ENCODE assay signal across 21 cellular contexts in the genomic region with DNA sequence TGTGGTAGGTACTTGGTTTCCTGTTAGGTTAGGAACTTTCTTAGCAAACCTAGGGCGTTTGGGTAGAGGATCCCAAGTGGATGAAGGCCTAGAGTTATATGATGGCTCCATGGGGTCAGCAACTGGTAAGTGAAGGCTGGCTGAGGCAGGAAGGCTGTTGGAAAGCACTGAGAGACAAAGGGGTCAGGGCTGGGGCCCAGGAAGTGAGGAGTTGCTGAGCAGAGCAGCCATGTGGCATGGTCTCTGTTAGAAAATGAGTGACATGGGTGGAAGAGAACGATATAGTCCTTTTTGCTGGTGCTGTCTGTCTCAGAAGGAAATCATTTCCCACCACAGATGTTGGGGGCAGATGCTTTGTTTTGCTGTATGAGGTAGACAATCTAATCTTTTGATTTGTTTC. TPM values are rescaled to one million over a fixed set of nuclear protein-coding genes. Genes with fewer than 3 reads are reported as not detected.
A peak's percentile ranks its signal among the peaks of the same experiment; 100 is the strongest.
DNase-seq lines count a peak whose midpoint lies in the region; ATAC-seq, FAIRE-seq and TF ChIP-seq lines count a peak whose summit lies in the region.
"Had no signal": no experiment of that assay in that cellular context is flagged by ENCODE, and none has a peak within 500 bp of the region (broad histone marks: within the 10 kb centered on the region; RNA-seq: fewer than 3 reads in every experiment).

No MANE protein-coding gene starts in this region.

- CTCF ChIA-PET in GM12878 (lab: Yijun Ruan, JAX) = interaction anchor here (0.7 to 1.7 kb wide), 10 partner anchors 9 to 205 kb away, joined by 3 to 7 read pairs (median 4); no protein-coding TSS in a partner anchor

- H2AK5ac ChIP-seq in trophoblast cell (ENCODE audit: low read length) = no peak overlapping the region

- H4K20me1 ChIP-seq in Karpas-422 (ENCODE audit: insufficient read depth, low read depth, low read length) (no peaks in the 10 kb centered on the region), GM12878 (ENCODE audit: control insufficient read depth, insufficient read depth) (no peaks in the 10 kb centered on the region)

- peaks cover 11% of the 10 kb centered on the region for H3K27me3 Mint-ChIP-seq in CD4-positive, CD25-positive, alpha-beta regulatory T cell
- no peaks in the 10 kb centered on the region for H3K27me3 Mint-ChIP-seq in stimulated activated memory B cell treated with anti-CD40 and anti-IgM and Interleukin-4, amounts not matched to agents 10 μg/mL and 1 μg/mL and 100 μg/mL, for 72 hours

- intact Hi-C loops in GM12878 (cut with micrococcal nuclease; ENCODE audit: unreplicated experiment) = loop anchor here (1.0 kb wide), 1 partner anchor 204 kb away; no protein-coding TSS in a partner anchor

- H3K79me1 ChIP-seq in trophoblast cell (ENCODE audit: low read length) = no peaks in the 10 kb centered on the region

- TF ChIP-seq CTCF in GM12878 (IDR thresholded peaks at IDR 0.05 in 2 of 3, conservative IDR thresholded peaks at IDR 0.05 in 1 of 3; ENCODE audit: control insufficient read depth in 2 of 3, extremely low read depth in 1 of 3, insufficient read depth in 1 of 3, low read depth in 3 of 3, low read length in 3 of 3) = no peak

- H3K23ac ChIP-seq in trophoblast cell (ENCODE audit: low read length) = no peak overlapping the region

- DNase-seq in CD4-positive, CD25-positive, alpha-beta regulatory T cell = no peak
- DNase-seq in Karpas-422 (no peak), GM12878 (ENCODE audit: low read depth, low spot score) (no peak), trophoblast cell (no peak), cerebellum (ENCODE audit: low spot score) (no peak), inferior parietal cortex (ENCODE audit: extremely low spot score) (no peak)
- DNase-seq: DMS53; GDM1; GM23248; KBM-7; NCI-H1105 treated with DMSO at 0.1 percent for 48 hours; NCI-H2029 treated with DMSO at 0.1 percent for 48 hours; NCI-H345; NCI-H774; NK-92 treated with Interleukin-12 subunit alpha and Interleukin-12 subunit beta, amount 100 ng/mL, for 24 hours had no signal

- no peak overlapping the region for H3K14ac ChIP-seq in trophoblast cell (ENCODE audit: low read length)

- H3K4me2 ChIP-seq in Karpas-422 (ENCODE audit: low read depth, low read length, poor library complexity, severe bottlenecking) (no peak overlapping the region), GM12878 (ENCODE audit: control insufficient read depth, insufficient read depth) (no peak overlapping the region), trophoblast cell (ENCODE audit: low read length) (no peak overlapping the region)

- H2BK5ac ChIP-seq in trophoblast cell (ENCODE audit: low read depth, low read length, poor library complexity) = no peak overlapping the region

- peak; percentile 73 for FAIRE-seq in GM12878 (lab: Jason Lieb, UNC)
- FAIRE-seq: A204.1, D721Med had no signal

- H4K8ac ChIP-seq in trophoblast cell (ENCODE audit: low read depth, low read length) = no peak overlapping the region

- no peaks in the 10 kb centered on the region for H3K79me2 ChIP-seq in Karpas-422 (ENCODE audit: low read length)
- H3K79me2 ChIP-seq in GM12878 (ENCODE audit: control insufficient read depth, insufficient read depth, low read length) = no peaks in the 10 kb centered on the region
- no peaks in the 10 kb centered on the region for H3K79me2 ChIP-seq in trophoblast cell (ENCODE audit: control insufficient read depth, insufficient read depth, low read length, poor library complexity)

- TF ChIP-seq RAD21 in GM12878 (IDR thresholded peaks at IDR 0.05; ENCODE audit: insufficient read depth, low read depth, low read length) = no peak

- no peak overlapping the region for H2BK120ac ChIP-seq in trophoblast cell (ENCODE audit: insufficient read depth, low read length, poor library complexity)

- no peak overlapping the region for H3K18ac ChIP-seq in trophoblast cell (ENCODE audit: low read length)

- H3K36me3 Mint-ChIP-seq in CD4-positive, CD25-positive, alpha-beta regulatory T cell = no peaks in the 10 kb centered on the region
- no peaks in the 10 kb centered on the region for H3K36me3 Mint-ChIP-seq in stimulated activated memory B cell treated with anti-CD40 and anti-IgM and Interleukin-4, amounts not matched to agents 10 μg/mL and 1 μg/mL and 100 μg/mL, for 72 hours

- POLR2A ChIA-PET in GM12878 (lab: Charles Lee) = no interaction called here

- no peaks in the 10 kb centered on the region for H3K9me2 ChIP-seq in Karpas-422 (replicated peaks; ENCODE audit: insufficient read depth, low read length)

- ATAC-seq in CD4-positive, CD25-positive, alpha-beta regulatory T cell (ENCODE audit: low read depth in 2 of 2) = no peak
- peak; percentile 38 for ATAC-seq in GM12878
- no peak for ATAC-seq in stimulated activated memory B cell treated with anti-CD40 and anti-IgM and Interleukin-4, amounts not matched to agents 10 μg/mL and 1 μg/mL and 100 μg/mL, for 72 hours
- ATAC-seq: Panc1 had no signal

- H4K91ac ChIP-seq in trophoblast cell (ENCODE audit: low read depth, low read length) = no peak overlapping the region

- H3K4me3 Mint-ChIP-seq in CD4-positive, CD25-positive, alpha-beta regulatory T cell = no peak overlapping the region
- no peak overlapping the region for H3K4me3 Mint-ChIP-seq in stimulated activated memory B cell treated with anti-CD40 and anti-IgM and Interleukin-4, amounts not matched to agents 10 μg/mL and 1 μg/mL and 100 μg/mL, for 72 hours

- SMC1A ChIA-PET in GM12878 (lab: Charles Lee; ENCODE audit: uncharacterized antibody, unreplicated experiment) = interaction anchor here (0.7 to 1.7 kb wide), 8 partner anchors 41 to 205 kb away, joined by 3 to 4 read pairs (median 4); no protein-coding TSS in a partner anchor

- H3K9me3 ChIP-seq in CD4-positive, CD25-positive, alpha-beta regulatory T cell (ENCODE audit: control insufficient read depth in 2 of 2, low read length in 2 of 2) = no peaks in the 10 kb centered on the region
- H3K9me3 ChIP-seq in Karpas-422 (ENCODE audit: low read length) (no peaks in the 10 kb centered on the region), GM12878 (replicated peaks; ENCODE audit: control insufficient read depth, insufficient read depth, low read length) (no peaks in the 10 kb centered on the region), trophoblast cell (ENCODE audit: insufficient read depth, low read depth, low read length) (no peaks in the 10 kb centered on the region)

- H2BK12ac ChIP-seq in trophoblast cell (ENCODE audit: low read length) = no peak overlapping the region

- no peak overlapping the region for H3K4ac ChIP-seq in trophoblast cell (ENCODE audit: low read depth, low read length)

- no peak overlapping the region for H4K12ac ChIP-seq in trophoblast cell (ENCODE audit: low read depth, low read length)

- TF ChIP-seq EP300 in GM12878 (IDR thresholded peaks at IDR 0.05; ENCODE audit: borderline replicate concordance in 1 of 2, control insufficient read depth in 1 of 2, low read depth in 2 of 2, low read length in 2 of 2) = no peak

- BruUV-seq in GM12878 (replicated peaks; lab: Mats Ljungman, UMichigan) = no TSS peak

- no peaks in the 10 kb centered on the region for H3K36me3 ChIP-seq in CD4-positive, CD25-positive, alpha-beta regulatory T cell (ENCODE audit: control insufficient read depth, insufficient read depth, low read length)
- H3K36me3 ChIP-seq in Karpas-422 (ENCODE audit: insufficient read depth, low read length) (no peaks in the 10 kb centered on the region), GM12878 (ENCODE audit: control insufficient read depth in 2 of 2, insufficient read depth in 2 of 2, low read length in 1 of 2) (no peaks in the 10 kb centered on the region), trophoblast cell (ENCODE audit: control insufficient read depth in 1 of 2, insufficient read depth in 2 of 2, low read length in 2 of 2) (no peaks in the 10 kb centered on the region)

- no peaks in the 10 kb centered on the region for H3K9me3 Mint-ChIP-seq in CD4-positive, CD25-positive, alpha-beta regulatory T cell
- H3K9me3 Mint-ChIP-seq in stimulated activated memory B cell treated with anti-CD40 and anti-IgM and Interleukin-4, amounts not matched to agents 10 μg/mL and 1 μg/mL and 100 μg/mL, for 72 hours = no peaks in the 10 kb centered on the region

- H2AFZ ChIP-seq in Karpas-422 (ENCODE audit: low read length) (0 out of 2 replicates have a peak overlapping the region, but pooled peaks have one; percentile 60), GM12878 (ENCODE audit: control insufficient read depth, low read depth, low read length) (peak overlapping the region; percentile 63), trophoblast cell (ENCODE audit: insufficient read depth, low read length, poor library complexity) (no peak overlapping the region)
- H2AFZ ChIP-seq: GM23248 had no signal

- no peaks in the 10 kb centered on the region for H3K4me1 Mint-ChIP-seq in CD4-positive, CD25-positive, alpha-beta regulatory T cell
- peaks cover 11% of the 10 kb centered on the region for H3K4me1 Mint-ChIP-seq in stimulated activated memory B cell treated with anti-CD40 and anti-IgM and Interleukin-4, amounts not matched to agents 10 μg/mL and 1 μg/mL and 100 μg/mL, for 72 hours

- in situ Hi-C loops in GM12878 (cut with MboI) = no loop called here

- RAD21 ChIA-PET in GM12878 (lab: Charles Lee; ENCODE audit: unreplicated experiment) = interaction anchor here (0.9 to 1.0 kb wide), 4 partner anchors 21 to 205 kb away, joined by 3 to 4 read pairs (median 3); no protein-coding TSS in a partner anchor

- peak overlapping the region in 2 of 3 donors; percentile 27 to 65 for H3K27ac Mint-ChIP-seq in CD4-positive, CD25-positive, alpha-beta regulatory T cell
- peak overlapping the region; percentile 42 for H3K27ac Mint-ChIP-seq in stimulated activated memory B cell treated with anti-CD40 and anti-IgM and Interleukin-4, amounts not matched to agents 10 μg/mL and 1 μg/mL and 100 μg/mL, for 72 hours

- no peaks in the 10 kb centered on the region for H3K27me3 ChIP-seq in CD4-positive, CD25-positive, alpha-beta regulatory T cell (ENCODE audit: control insufficient read depth, insufficient read depth, low read length)
- H3K27me3 ChIP-seq in Karpas-422 (ENCODE audit: low read length) (no peaks in the 10 kb centered on the region), GM12878 (replicated peaks in 1 of 2; ENCODE audit: control insufficient read depth in 2 of 2, insufficient read depth in 2 of 2, low read length in 1 of 2) (no peaks in the 10 kb centered on the region), trophoblast cell (ENCODE audit: insufficient read depth, low read length) (no peaks in the 10 kb centered on the region)

- H3K9ac ChIP-seq in Karpas-422 (ENCODE audit: low read length) (no peak overlapping the region), GM12878 (ENCODE audit: control insufficient read depth, insufficient read depth, low read length) (no peak overlapping the region), trophoblast cell (ENCODE audit: low read length) (no peak overlapping the region)
- H3K9ac ChIP-seq: GM23248 had no signal

- WGBS in GM12878 (ENCODE audit: insufficient coverage, insufficient replicate concordance, low lambda C conversion rate, missing lambda C conversion rate) = 53% methylated on average over 2 of the region's 2 CpGs
- no CpG with 5 or more reads among the region's 2 CpGs for WGBS in trophoblast cell (ENCODE audit: extremely low coverage, insufficient coverage, insufficient read length)

- no peak overlapping the region for H3K27ac ChIP-seq in CD4-positive, CD25-positive, alpha-beta regulatory T cell (ENCODE audit: insufficient read depth, low read length, poor library complexity, severe bottlenecking)
- H3K27ac ChIP-seq in Karpas-422 (ENCODE audit: low read length) = no peak overlapping the region
- no peak overlapping the region for H3K27ac ChIP-seq in GM12878 (ENCODE audit: control insufficient read depth, insufficient read depth)
- H3K27ac ChIP-seq in trophoblast cell (ENCODE audit: low read depth, low read length) = no peak overlapping the region
- H3K27ac ChIP-seq: C4-2B, GM23248 had no signal

- no peaks in the 10 kb centered on the region for H3K4me1 ChIP-seq in CD4-positive, CD25-positive, alpha-beta regulatory T cell (ENCODE audit: control insufficient read depth, insufficient read depth, low read length, poor library complexity, severe bottlenecking)
- peaks cover 18% of the 10 kb centered on the region for H3K4me1 ChIP-seq in Karpas-422 (ENCODE audit: low read length)
- no peaks in the 10 kb centered on the region for H3K4me1 ChIP-seq in GM12878 (ENCODE audit: control insufficient read depth, insufficient read depth, low read length)
- H3K4me1 ChIP-seq in trophoblast cell (ENCODE audit: control insufficient read depth in 1 of 2, insufficient read depth in 2 of 2, low read length in 2 of 2) = no peaks in the 10 kb centered on the region

- H3K4me3 ChIP-seq in CD4-positive, CD25-positive, alpha-beta regulatory T cell (ENCODE audit: low read depth, low read length) = no peak overlapping the region
- H3K4me3 ChIP-seq in Karpas-422 (ENCODE audit: low read length) = no peak overlapping the region
- H3K4me3 ChIP-seq in GM12878 = no peak overlapping the region
- no peak overlapping the region for H3K4me3 ChIP-seq in trophoblast cell (ENCODE audit: low read depth, low read length)
- H3K4me3 ChIP-seq: GM23248 had no signal

- no peak for TF ChIP-seq POLR2A in GM12878 (IDR thresholded peaks at IDR 0.05; ENCODE audit: low read depth, low read length)

RNA-seq across cellular contexts. Expression of a gene that starts 34.5 kb away (rescaled TPM):
- 1.7 TPM for total RNA-seq in CD4-positive, CD25-positive, alpha-beta regulatory T cell
- polyA plus RNA-seq in CD4-positive, CD25-positive, alpha-beta regulatory T cell = 1 to 10 TPM in 1 of 4 donors, under 1 TPM in 1, not detected in 2; 0.06 to 1.4 TPM
- 58.0 and 63.3 TPM in 2 replicates for total RNA-seq in Karpas-422 (2014; rRNA removed; shearing (Covaris generic); ENCODE audit: low replicate concordance)
- 159 and 160 TPM in 2 replicates for total RNA-seq in GM12878 (2013; cell fraction: nucleolus; rRNA removed)
- total RNA-seq in GM12878 (2014; rRNA removed) (70.6 and 76.8 TPM in 2 replicates), GM12878 (2014; rRNA removed; fragmentation: Illumina TruSeq; extraction: Trizol) (40.5 and 44.9 TPM in 2 replicates), GM12878 (2021) (103 and 112 TPM in 2 replicates), cerebellum (11.6 TPM)
- 27.7 TPM for polyA plus RNA-seq in GM12878 (2011; ENCODE audit: low read depth)
- polyA plus RNA-seq in GM12878 (2011; rRNA removed) (35.1 and 70.0 TPM in 2 replicates), GM12878 (2014; fragmentation: Illumina TruSeq; extraction: Trizol) (41.3 and 72.2 TPM in 2 replicates), GM12878 (2014; fragmentation: Nextera tagmentation; extraction: Ambion mirVana) (10 to 100 TPM; 49.1 to 73.6 TPM), GM12878 (2014; rRNA removed) (65.1 and 74.2 TPM in 2 replicates), GM12878 (2016; fragmentation: Nextera tagmentation; extraction: Ambion mirVana) (100 to 1,000 TPM; 170 to 177 TPM)
- polyA plus RNA-seq in GM12878 (2011; cell fraction: cytosol; rRNA removed) = 57.3 and 68.0 TPM in 2 replicates
- 69.0 and 72.8 TPM in 2 replicates for polyA plus RNA-seq in GM12878 (2011; cell fraction: nucleus; rRNA removed)
- polyA plus RNA-seq in GM12878 (2012) = 39.3 and 54.1 TPM in 2 replicates
- polyA minus RNA-seq in GM12878 (2011; rRNA and poly(A)+ RNA removed) = 66.8 and 76.8 TPM in 2 replicates
- polyA minus RNA-seq in GM12878 (2011; cell fraction: cytosol; rRNA and poly(A)+ RNA removed) = 23.4 and 24.0 TPM in 2 replicates
- polyA minus RNA-seq in GM12878 (2011; cell fraction: nucleus; rRNA and poly(A)+ RNA removed) = 47.8 and 90.9 TPM in 2 replicates
- polyA plus RNA-seq in trophoblast cell (2013) = 8.0 and 9.2 TPM in 2 replicates

RNA-seq across cellular contexts. Expression of a gene that starts 58.2 kb away (rescaled TPM):
- total RNA-seq in CD4-positive, CD25-positive, alpha-beta regulatory T cell = not detected
- not detected for polyA plus RNA-seq in CD4-positive, CD25-positive, alpha-beta regulatory T cell
- total RNA-seq in Karpas-422 (2014; rRNA removed; shearing (Covaris generic); ENCODE audit: low replicate concordance) = not detected in 2 replicates
- total RNA-seq in GM12878 (2013; cell fraction: nucleolus; rRNA removed) = not detected in 2 replicates
- total RNA-seq in GM12878 (2014; rRNA removed) (not detected in 2 replicates), GM12878 (2014; rRNA removed; fragmentation: Illumina TruSeq; extraction: Trizol) (not detected in 2 replicates), GM12878 (2021) (not detected in 2 replicates), cerebellum (1.5 TPM)
- not detected for polyA plus RNA-seq in GM12878 (2011; ENCODE audit: low read depth)
- polyA plus RNA-seq in GM12878 (2011; rRNA removed) (not detected in 2 replicates), GM12878 (2014; fragmentation: Illumina TruSeq; extraction: Trizol) (0.01 TPM in 1 of 2 replicates, not detected in the other), GM12878 (2014; fragmentation: Nextera tagmentation; extraction: Ambion mirVana) (not detected), GM12878 (2014; rRNA removed) (not detected in 2 replicates), GM12878 (2016; fragmentation: Nextera tagmentation; extraction: Ambion mirVana) (under 1 TPM in 1 of 2 experiments, not detected in 1; 0.11 TPM)
- polyA plus RNA-seq in GM12878 (2011; cell fraction: cytosol; rRNA removed) = not detected in 2 replicates
- polyA plus RNA-seq in GM12878 (2011; cell fraction: nucleus; rRNA removed) = not detected in 2 replicates
- polyA plus RNA-seq in GM12878 (2012) = not detected in 2 replicates
- polyA minus RNA-seq in GM12878 (2011; rRNA and poly(A)+ RNA removed) = not detected in 2 replicates
- not detected in 2 replicates for polyA minus RNA-seq in GM12878 (2011; cell fraction: cytosol; rRNA and poly(A)+ RNA removed)
- polyA minus RNA-seq in GM12878 (2011; cell fraction: nucleus; rRNA and poly(A)+ RNA removed) = not detected in 2 replicates
- polyA plus RNA-seq in trophoblast cell (2013) = not detected in 2 replicates
- total RNA-seq: GM23248, HT1080 had no signal
- polyA plus RNA-seq: GM23248 had no signal
